ENCODE assay signal across 34 cellular contexts in the genomic region with DNA sequence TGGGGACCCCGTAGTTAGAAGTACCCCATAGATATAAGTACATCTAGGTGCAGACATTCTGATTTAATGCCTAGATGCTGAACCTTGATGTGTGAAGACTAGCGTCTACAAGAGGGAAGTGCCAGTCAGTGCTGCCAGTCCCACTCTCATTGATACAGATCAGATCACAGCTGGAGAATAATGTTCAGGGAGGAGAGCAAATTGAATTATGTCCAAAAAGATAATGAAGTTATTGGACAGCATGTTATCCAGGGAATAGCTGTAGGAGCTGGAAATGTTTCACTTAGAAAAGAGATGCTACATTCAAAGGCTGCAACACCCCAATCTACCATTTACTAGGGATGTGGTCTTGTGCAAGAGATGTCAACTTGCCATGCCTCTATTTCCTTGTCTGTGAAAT. TPM values are rescaled to one million over a fixed set of nuclear protein-coding genes. Genes with fewer than 3 reads are reported as not detected.
"Had no signal": no experiment of that assay in that cellular context is flagged by ENCODE, and none has a peak within 500 bp of the region (broad histone marks: within the 10 kb centered on the region; RNA-seq: fewer than 3 reads in every experiment).

No MANE protein-coding gene starts in this region.

- H3K36me3 ChIP-seq: brain microvascular endothelial cell, breast epithelium had no signal

- ATAC-seq: activated CD8-positive, alpha-beta T cell treated with anti-CD3 and anti-CD28 coated beads for 36 hours; activated naive CD4-positive, alpha-beta T cell treated with anti-CD3 and anti-CD28 coated beads, Interleukin-2, amount 50 U/mL, for 72 hours; activated T-cell treated with anti-CD3 and anti-CD28 coated beads, Interleukin-2, amount 50 U/mL, for 4 hours; activated T-cell treated with anti-CD3 and anti-CD28 coated beads, Interleukin-2, amount 50 U/mL, for 72 hours; activated T-helper 17 cell treated with anti-CD3 and anti-CD28 coated beads, Interleukin-2, amount 50 U/mL, for 72 hours; body of pancreas had no signal

- H3K27ac ChIP-seq: adrenal gland, body of pancreas, brain microvascular endothelial cell, breast epithelium, VCaP had no signal

- H3K4me1 ChIP-seq: adrenal gland, body of pancreas, breast epithelium had no signal

- H3K9me3 Mint-ChIP-seq: activated B cell treated with CpG ODN at 0.5 μM for 24 hours; activated CD4-positive, alpha-beta memory T cell treated with anti-CD3 and anti-CD28 coated beads for 36 hours; activated CD4-positive, alpha-beta T cell treated with anti-CD3 and anti-CD28 coated beads, Interleukin-2, amount 10 ng/mL, durations not matched to agents 24 days and 14 days; activated CD8-positive, alpha-beta T cell treated with anti-CD3 and anti-CD28 coated beads for 36 hours; activated naive CD4-positive, alpha-beta T cell treated with anti-CD3 and anti-CD28 coated beads for 36 hours; activated naive CD4-positive, alpha-beta T cell treated with anti-CD3 and anti-CD28 coated beads, Interleukin-2, amount 50 U/mL, for 72 hours; activated naive CD8-positive, alpha-beta T cell treated with anti-CD3 and anti-CD28 coated beads for 36 hours; activated T-cell treated with anti-CD3 and anti-CD28 coated beads, Interleukin-2, amount 50 U/mL, for 4 hours; activated T-cell treated with anti-CD3 and anti-CD28 coated beads, Interleukin-2, amount 50 U/mL, for 72 hours; activated T-helper 1 cell treated with anti-CD3 and anti-CD28 coated beads, Interleukin-12 subunit alpha, Interleukin-12 subunit beta, Interleukin-2, Interleukin-4 antibody, amounts not matched to agents 30 ng/mL and 10 ng/mL and 1 ng/mL, durations not matched to agents 14 hours and 24 hours and 36 hours; activated T-helper 17 cell treated with anti-CD3 and anti-CD28 coated beads, Interleukin-2, amount 50 U/mL, for 72 hours; T-helper 1 cell treated with Interleukin-12 subunit alpha and Interleukin-12 subunit beta and Interleukin-4 antibody, amounts not matched to agents 30 μg/mL and 1 μg/mL, for 36 hours; T-helper 2 cell treated with Interferon-gamma antibody and Interleukin-4, amounts not matched to agents 5 μg/mL and 100 μg/mL, for 36 hours had no signal

- H3K36me3 Mint-ChIP-seq: activated CD4-positive, alpha-beta memory T cell treated with anti-CD3 and anti-CD28 coated beads for 36 hours; activated naive CD4-positive, alpha-beta T cell treated with anti-CD3 and anti-CD28 coated beads, Interleukin-2, amount 50 U/mL, for 72 hours had no signal

- H3K9me3 ChIP-seq: adrenal gland, body of pancreas, breast epithelium had no signal

- DNase-seq: activated B cell treated with CpG ODN at 0.5 μM for 24 hours; activated CD4-positive, alpha-beta memory T cell treated with anti-CD3 and anti-CD28 coated beads for 36 hours; activated CD4-positive, alpha-beta T cell treated with anti-CD3 and anti-CD28 coated beads for 4 hours; activated CD4-positive, alpha-beta T cell treated with anti-CD3 and anti-CD28 coated beads, Interleukin-2, amount 10 ng/mL, durations not matched to agents 24 days and 14 days; activated CD4-positive, alpha-beta T cell treated with anti-CD3 and anti-CD28 coated beads, Interleukin-2, amount 50 U/mL, for 1 hour; activated CD4-positive, alpha-beta T cell treated with anti-CD3 and anti-CD28 coated beads, Interleukin-2, amount 50 U/mL, for 4 hours; activated CD4-positive, CD25-positive, alpha-beta regulatory T cell treated with anti-CD3 and anti-CD28 coated beads, Interleukin-2, amount 50 U/mL, for 72 hours; activated CD8-positive, alpha-beta memory T cell treated with anti-CD3 and anti-CD28 coated beads, Interleukin-2, amount 50 U/mL, for 4 hours; activated CD8-positive, alpha-beta T cell treated with anti-CD3 and anti-CD28 coated beads for 36 hours; activated effector memory CD4-positive, alpha-beta T cell treated with anti-CD3 and anti-CD28 coated beads, Interleukin-2, amount 50 U/mL, for 16 hours; activated gamma-delta T cell treated with Interleukin-2 at 50 U/mL for 16 hours; activated naive CD4-positive, alpha-beta T cell; activated naive CD4-positive, alpha-beta T cell treated with anti-CD3 and anti-CD28 coated beads for 36 hours; activated naive CD4-positive, alpha-beta T cell treated with anti-CD3 and anti-CD28 coated beads, Interleukin-2, amount 50 U/mL, for 16 hours; activated naive CD8-positive, alpha-beta T cell treated with anti-CD3 and anti-CD28 coated beads for 36 hours; activated T-cell treated with anti-CD3 and anti-CD28 coated beads for 4 hours; activated T-cell treated with anti-CD3 and anti-CD28 coated beads, Interleukin-2, amount 50 U/mL, for 1 hour; activated T-cell treated with anti-CD3 and anti-CD28 coated beads, Interleukin-2, amount 50 U/mL, for 4 hours; activated T-cell treated with anti-CD3 and anti-CD28 coated beads, Interleukin-2, amount 50 U/mL, for 72 hours; adrenal gland; amniotic stem cell; aorta; body of pancreas; brain microvascular endothelial cell; central memory CD4-positive, alpha-beta T cell; T-helper 2 cell; T-helper 9 cell had no signal

- H3K4me3 ChIP-seq: adrenal gland, body of pancreas, breast epithelium had no signal

- H3K27me3 ChIP-seq: adrenal gland, body of pancreas, breast epithelium had no signal

- H3K27ac Mint-ChIP-seq: activated B cell treated with CpG ODN at 0.5 μM for 24 hours; activated CD4-positive, alpha-beta memory T cell treated with anti-CD3 and anti-CD28 coated beads for 36 hours; activated CD4-positive, alpha-beta T cell treated with anti-CD3 and anti-CD28 coated beads, Interleukin-2, amount 10 ng/mL, durations not matched to agents 24 days and 14 days; activated CD8-positive, alpha-beta T cell treated with anti-CD3 and anti-CD28 coated beads for 36 hours; activated naive CD4-positive, alpha-beta T cell treated with anti-CD3 and anti-CD28 coated beads for 36 hours; activated naive CD4-positive, alpha-beta T cell treated with anti-CD3 and anti-CD28 coated beads, Interleukin-2, amount 50 U/mL, for 72 hours; activated naive CD8-positive, alpha-beta T cell treated with anti-CD3 and anti-CD28 coated beads for 36 hours; activated T-cell treated with anti-CD3 and anti-CD28 coated beads, Interleukin-2, amount 50 U/mL, for 72 hours; activated T-helper 1 cell treated with anti-CD3 and anti-CD28 coated beads, Interleukin-12 subunit alpha, Interleukin-12 subunit beta, Interleukin-2, Interleukin-4 antibody, amounts not matched to agents 30 ng/mL and 10 ng/mL and 1 ng/mL, durations not matched to agents 14 hours and 24 hours and 36 hours; activated T-helper 17 cell treated with anti-CD3 and anti-CD28 coated beads, Interleukin-2, amount 50 U/mL, for 72 hours; T-helper 1 cell treated with Interleukin-12 subunit alpha and Interleukin-12 subunit beta and Interleukin-4 antibody, amounts not matched to agents 30 μg/mL and 1 μg/mL, for 36 hours; T-helper 2 cell treated with Interferon-gamma antibody and Interleukin-4, amounts not matched to agents 5 μg/mL and 100 μg/mL, for 36 hours had no signal

- H3K27me3 Mint-ChIP-seq: activated CD4-positive, alpha-beta memory T cell treated with anti-CD3 and anti-CD28 coated beads for 36 hours; activated CD4-positive, alpha-beta T cell treated with anti-CD3 and anti-CD28 coated beads, Interleukin-2, amount 10 ng/mL, durations not matched to agents 24 days and 14 days; activated CD8-positive, alpha-beta T cell treated with anti-CD3 and anti-CD28 coated beads for 36 hours; activated naive CD8-positive, alpha-beta T cell treated with anti-CD3 and anti-CD28 coated beads for 36 hours had no signal

- H3K4me1 Mint-ChIP-seq: activated B cell treated with CpG ODN at 0.5 μM for 24 hours; activated CD4-positive, alpha-beta T cell treated with anti-CD3 and anti-CD28 coated beads, Interleukin-2, amount 10 ng/mL, durations not matched to agents 24 days and 14 days; activated naive CD8-positive, alpha-beta T cell treated with anti-CD3 and anti-CD28 coated beads for 36 hours; activated T-helper 17 cell treated with anti-CD3 and anti-CD28 coated beads, Interleukin-2, amount 50 U/mL, for 72 hours had no signal

- H3K4me3 Mint-ChIP-seq: activated B cell treated with CpG ODN at 0.5 μM for 24 hours; activated CD4-positive, alpha-beta memory T cell treated with anti-CD3 and anti-CD28 coated beads for 36 hours; activated CD4-positive, alpha-beta T cell treated with anti-CD3 and anti-CD28 coated beads, Interleukin-2, amount 10 ng/mL, durations not matched to agents 24 days and 14 days; activated CD8-positive, alpha-beta T cell treated with anti-CD3 and anti-CD28 coated beads for 36 hours; activated naive CD4-positive, alpha-beta T cell treated with anti-CD3 and anti-CD28 coated beads for 36 hours; activated naive CD8-positive, alpha-beta T cell treated with anti-CD3 and anti-CD28 coated beads for 36 hours; activated T-cell treated with anti-CD3 and anti-CD28 coated beads, Interleukin-2, amount 50 U/mL, for 4 hours; activated T-cell treated with anti-CD3 and anti-CD28 coated beads, Interleukin-2, amount 50 U/mL, for 72 hours; activated T-helper 1 cell treated with anti-CD3 and anti-CD28 coated beads, Interleukin-12 subunit alpha, Interleukin-12 subunit beta, Interleukin-2, Interleukin-4 antibody, amounts not matched to agents 30 ng/mL and 10 ng/mL and 1 ng/mL, durations not matched to agents 14 hours and 24 hours and 36 hours; activated T-helper 17 cell treated with anti-CD3 and anti-CD28 coated beads, Interleukin-2, amount 50 U/mL, for 72 hours; T-helper 1 cell treated with Interleukin-12 subunit alpha and Interleukin-12 subunit beta and Interleukin-4 antibody, amounts not matched to agents 30 μg/mL and 1 μg/mL, for 36 hours; T-helper 2 cell treated with Interferon-gamma antibody and Interleukin-4, amounts not matched to agents 5 μg/mL and 100 μg/mL, for 36 hours had no signal

RNA-seq across cellular contexts. Expression of a gene that starts 15.9 kb away (rescaled TPM):
- polyA plus RNA-seq: aorta had no signal
